In genomic region chr20:62875419-62876355, GRCh38 we compare ENCODE assay signal across 8 cellular contexts. TPM values are rescaled to one million over a fixed set of nuclear protein-coding genes. Genes with fewer than 3 reads are reported as not detected.
A peak's percentile ranks its signal among the peaks of the same experiment; 100 is the strongest.
DNase-seq lines count a peak whose midpoint lies in the region; ATAC-seq lines count a peak whose summit lies in the region.

No MANE protein-coding gene starts in this region.

- no peak overlapping the region for H3K9ac ChIP-seq in rectal smooth muscle tissue (ENCODE audit: low read length)

- H3K27me3 Mint-ChIP-seq in activated CD4-positive, alpha-beta T cell treated with anti-CD3 and anti-CD28 coated beads, Interleukin-2, amount 10 ng/mL, durations not matched to agents 24 days and 14 days, result no peaks in the 10 kb centered on the region

- H3K9me3 ChIP-seq in right cardiac atrium (ENCODE audit: control insufficient read depth, low read length), result no peaks in the 10 kb centered on the region

- intact Hi-C loops in activated CD4-positive, alpha-beta T cell treated with anti-CD3 and anti-CD28 coated beads, Interleukin-2, amount 10 ng/mL, durations not matched to agents 24 days and 14 days (cut with micrococcal nuclease), result no loop called here
- intact Hi-C loops in right cardiac atrium (cut with DNase I), result loop anchor here in 3 of 4 donors (5.0 to 10.0 kb wide), 2 partner anchors 132 to 139 kb away; partner anchors contain the start of gene BHLHE23 (in 2 of the 3)

- H3K27me3 ChIP-seq in right cardiac atrium (ENCODE audit: control insufficient read depth, insufficient read depth) (no peaks in the 10 kb centered on the region), rectal smooth muscle tissue (ENCODE audit: control insufficient read depth, insufficient read depth, low read length) (no peaks in the 10 kb centered on the region)

- H3K9me3 Mint-ChIP-seq in activated CD4-positive, alpha-beta T cell treated with anti-CD3 and anti-CD28 coated beads, Interleukin-2, amount 10 ng/mL, durations not matched to agents 24 days and 14 days, result no peaks in the 10 kb centered on the region

- H3K27ac Mint-ChIP-seq in activated CD4-positive, alpha-beta T cell treated with anti-CD3 and anti-CD28 coated beads, Interleukin-2, amount 10 ng/mL, durations not matched to agents 24 days and 14 days, result peak overlapping the region; percentile 60

- H3K4me3 Mint-ChIP-seq in activated CD4-positive, alpha-beta T cell treated with anti-CD3 and anti-CD28 coated beads, Interleukin-2, amount 10 ng/mL, durations not matched to agents 24 days and 14 days, result no peak overlapping the region

- H3K27ac ChIP-seq in angular gyrus (ENCODE audit: low read depth, low read length), result peak overlapping the region; percentile 79
- H3K27ac ChIP-seq in right cardiac atrium (ENCODE audit: low read length), result peak overlapping the region; percentile 85
- H3K27ac ChIP-seq in rectal smooth muscle tissue (ENCODE audit: low read depth, low read length), result peak overlapping the region; percentile 84

- H3K36me3 Mint-ChIP-seq in activated CD4-positive, alpha-beta T cell treated with anti-CD3 and anti-CD28 coated beads, Interleukin-2, amount 10 ng/mL, durations not matched to agents 24 days and 14 days (ENCODE audit: low read depth), result peaks cover 3% of the 10 kb centered on the region

- H3K4me1 Mint-ChIP-seq in activated CD4-positive, alpha-beta T cell treated with anti-CD3 and anti-CD28 coated beads, Interleukin-2, amount 10 ng/mL, durations not matched to agents 24 days and 14 days, result peaks cover 17% of the 10 kb centered on the region

- peak; percentile 85 to 89 for ATAC-seq in right cardiac atrium
- ATAC-seq in GM21619 (IDR thresholded peaks at IDR 0.05; ENCODE audit: unreplicated experiment), result no peak

- peak; percentile 67 for DNase-seq in activated CD4-positive, alpha-beta T cell treated with anti-CD3 and anti-CD28 coated beads, Interleukin-2, amount 10 ng/mL, durations not matched to agents 24 days and 14 days
- no peak for DNase-seq in activated CD4-positive, alpha-beta T cell treated with anti-CD3 and anti-CD28 coated beads for 1 hour
- DNase-seq in NCI-H2227 treated with DMSO at 0.1 percent for 48 hours (lab: John Stamatoyannopoulos, UW) (peak; percentile 51), right cardiac atrium (peak; percentile 89 to 94 (median 92))
- no peak for DNase-seq in stimulated activated CD4-positive, alpha-beta T cell treated with anti-CD3 and anti-CD28 coated beads, Interleukin-2, amount 100 ng/mL, for 24 hours

- H3K4me1 ChIP-seq in right cardiac atrium (ENCODE audit: control insufficient read depth, insufficient read depth, low read length), result peaks cover 8% of the 10 kb centered on the region
- H3K4me1 ChIP-seq in rectal smooth muscle tissue (ENCODE audit: control insufficient read depth, insufficient read depth, low read length), result peaks cover 15% of the 10 kb centered on the region

- H3K4me3 ChIP-seq in right cardiac atrium (ENCODE audit: low read length) (no peak overlapping the region), rectal smooth muscle tissue (ENCODE audit: low read length) (peak overlapping the region; percentile 36)

- H3K36me3 ChIP-seq in rectal smooth muscle tissue (ENCODE audit: control insufficient read depth, insufficient read depth, low read length), result no peaks in the 10 kb centered on the region

- WGBS in right cardiac atrium, result 31% methylated on average over 34 of the region's 34 CpGs

RNA-seq across cellular contexts. Expression of gene TCFL5, which starts 14.1 kb away (rescaled TPM):
- total RNA-seq in activated CD4-positive, alpha-beta T cell treated with anti-CD3 and anti-CD28 coated beads, Interleukin-2, amount 10 ng/mL, durations not matched to agents 24 days and 14 days, result 5.8 and 6.2 TPM in 2 replicates
- total RNA-seq in right cardiac atrium, result 1 to 10 TPM; 7.8 to 9.9 (median 8.2) TPM
- polyA plus RNA-seq in right cardiac atrium, result 5.2 TPM

RNA-seq across cellular contexts. Expression of gene DIDO1, which starts 50.6 kb away (rescaled TPM):
- total RNA-seq in activated CD4-positive, alpha-beta T cell treated with anti-CD3 and anti-CD28 coated beads, Interleukin-2, amount 10 ng/mL, durations not matched to agents 24 days and 14 days, result 58.5 and 61.2 TPM in 2 replicates
- total RNA-seq in right cardiac atrium, result 10 to 100 TPM; 38.1 to 42.5 (median 40.0) TPM
- 23.3 TPM for polyA plus RNA-seq in right cardiac atrium

RNA-seq across cellular contexts. Expression of gene COL9A3, which starts 58.8 kb away (rescaled TPM):
- 0.47 TPM in 1 of 2 replicates, not detected in the other for total RNA-seq in activated CD4-positive, alpha-beta T cell treated with anti-CD3 and anti-CD28 coated beads, Interleukin-2, amount 10 ng/mL, durations not matched to agents 24 days and 14 days
- 1 to 10 TPM; 4.3 to 6.9 (median 5.6) TPM for total RNA-seq in right cardiac atrium
- polyA plus RNA-seq in right cardiac atrium, result 13.0 TPM

Comparison
In these comparisons a context has a peak if more than half of its experiments do, and no peak if none do; other contexts are left out.
1. DNase-seq: peak in activated CD4-positive, alpha-beta T cell treated with anti-CD3 and anti-CD28 coated beads, Interleukin-2, amount 10 ng/mL, durations not matched to agents 24 days and 14 days (single experiment), NCI-H2227 treated with DMSO at 0.1 percent for 48 hours (single experiment) and right cardiac atrium (3 of 3); none in activated CD4-positive, alpha-beta T cell treated with anti-CD3 and anti-CD28 coated beads for 1 hour (single experiment) and stimulated activated CD4-positive, alpha-beta T cell treated with anti-CD3 and anti-CD28 coated beads, Interleukin-2, amount 100 ng/mL, for 24 hours (0 of 2).
2. Peak in every context shown above with its lines, with median percentiles within 50 percentile points of each other: H3K27ac ChIP-seq.